15 cellular contexts compared by ENCODE assay signal in the genomic region with DNA sequence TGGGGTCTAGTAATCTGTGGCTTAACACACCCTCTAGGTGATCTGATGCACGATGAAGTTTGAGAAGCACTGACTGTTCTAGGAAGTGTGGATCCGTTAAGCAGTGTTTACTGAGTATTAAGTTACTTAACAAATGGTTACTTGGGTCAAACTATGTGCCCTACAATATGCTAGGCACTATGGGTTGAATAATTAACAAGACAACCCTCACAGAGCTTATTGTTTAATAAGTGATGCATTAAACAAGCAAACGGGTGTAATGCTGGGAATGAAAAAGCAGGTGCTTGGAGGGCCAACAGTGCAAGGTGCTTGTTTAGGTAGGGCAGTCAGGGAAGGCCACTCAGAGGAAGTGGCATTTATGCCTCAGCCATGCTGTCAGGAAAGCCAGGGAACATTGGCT.
"Had no signal": no experiment of that assay in that cellular context is flagged by ENCODE, and none has a peak within 500 bp of the region (broad histone marks: within the 10 kb centered on the region; RNA-seq: fewer than 3 reads in every experiment).

No MANE protein-coding gene starts in this region.

- H3K9me3 ChIP-seq: ascending aorta, thoracic aorta, upper lobe of right lung had no signal

- ATAC-seq: left lobe of liver; stimulated activated effector memory CD8-positive, alpha-beta T cell treated with anti-CD3 and anti-CD28 coated beads, Interleukin-12 subunit alpha, Interleukin-12 subunit beta, amount 100 ng/mL, for 72 hours; upper lobe of right lung had no signal

- H3K27me3 ChIP-seq: ascending aorta, neural progenitor cell, upper lobe of right lung had no signal

- H3K36me3 ChIP-seq: ascending aorta, neural progenitor cell, thoracic aorta, upper lobe of right lung had no signal

- H3K4me1 ChIP-seq: ascending aorta, neural progenitor cell, upper lobe of right lung had no signal

- DNase-seq: activated CD4-positive, alpha-beta T cell treated with anti-CD3 and anti-CD28 coated beads for 4 hours; activated naive CD4-positive, alpha-beta T cell treated with anti-CD3 and anti-CD28 coated beads for 36 hours; activated naive CD8-positive, alpha-beta T cell treated with anti-CD3 and anti-CD28 coated beads, Interleukin-2, amount 50 U/mL, for 24 hours; effector memory CD4-positive, alpha-beta T cell; foreskin melanocyte; midbrain; naive B cell; stimulated activated CD4-positive, alpha-beta T cell treated with anti-CD3 and anti-CD28 coated beads, Interleukin-12 subunit alpha, Interleukin-12 subunit beta, amount 100 ng/mL, for 4 hours; T-helper 2 cell; upper lobe of right lung had no signal

- H3K4me3 ChIP-seq: ascending aorta, neural progenitor cell, thoracic aorta, upper lobe of right lung had no signal

- H3K27ac ChIP-seq: ascending aorta, neural progenitor cell, thoracic aorta, upper lobe of right lung had no signal
